ENCODE assay signal across 20 cellular contexts in genomic region chr15:101431748-101432147, GRCh38. TPM values are rescaled to one million over a fixed set of nuclear protein-coding genes. Genes with fewer than 3 reads are reported as not detected.
DNase-seq lines count a peak whose midpoint lies in the region; FAIRE-seq and TF ChIP-seq lines count a peak whose summit lies in the region.
"Had no signal": no experiment of that assay in that cellular context is flagged by ENCODE, and none has a peak within 500 bp of the region (broad histone marks: within the 10 kb centered on the region; RNA-seq: fewer than 3 reads in every experiment).

No MANE protein-coding gene starts in this region.

- H3K4me3 ChIP-seq in H1 (ENCODE audit: extremely low read depth in 1 of 4, insufficient read depth in 2 of 4, low read depth in 3 of 4, low read length in 4 of 4) (no peak overlapping the region), Peyer's patch (no peak overlapping the region)
- H3K4me3 ChIP-seq: BLaER1, GM23248 had no signal

- H3K79me2 ChIP-seq in H1 (ENCODE audit: control insufficient read depth in 1 of 2, insufficient read depth in 2 of 2, low read length in 2 of 2): no peaks in the 10 kb centered on the region

- H3K18ac ChIP-seq in H1 (ENCODE audit: extremely low read depth, low read length): no peak overlapping the region

- H3K23ac ChIP-seq in H1 (ENCODE audit: insufficient read length): no peak overlapping the region

- H4K5ac ChIP-seq in H1 (ENCODE audit: insufficient read length, low read depth, low read length): no peak overlapping the region

- H2BK120ac ChIP-seq in H1 (replicated peaks; ENCODE audit: low read depth, low read length): no peak overlapping the region

- TF ChIP-seq RAD21 in H1 (IDR thresholded peaks at IDR 0.05 in 1 of 2, conservative IDR thresholded peaks at IDR 0.05 in 1 of 2; ENCODE audit: low read depth in 2 of 2, low read length in 2 of 2): no peak

- TF ChIP-seq POLR2A in GM12891 (IDR thresholded peaks at IDR 0.05; ENCODE audit: low read depth, low read length) (no peak), H1 (IDR thresholded peaks at IDR 0.05; ENCODE audit: control extremely low read depth in 1 of 2, low read depth in 2 of 2, low read length in 2 of 2) (no peak), Peyer's patch (IDR thresholded peaks at IDR 0.05) (no peak)

- no peak overlapping the region for H3K27ac ChIP-seq in H1 (ENCODE audit: low read depth, low read length)
- H3K27ac ChIP-seq in Peyer's patch: no peak overlapping the region
- H3K27ac ChIP-seq: 22Rv1, BLaER1, C4-2B, GM23248 had no signal

- no peaks in the 10 kb centered on the region for H3K79me1 ChIP-seq in H1 (ENCODE audit: low read depth, low read length)

- H2BK5ac ChIP-seq in H1 (ENCODE audit: low read depth, low read length): no peak overlapping the region

- H3K14ac ChIP-seq in H1 (ENCODE audit: insufficient read length): no peak overlapping the region

- H4K91ac ChIP-seq in H1 (replicated peaks; ENCODE audit: insufficient read length, low read length): no peak overlapping the region

- H4K8ac ChIP-seq in H1 (ENCODE audit: extremely low read depth, insufficient read depth, low read length): no peak overlapping the region

- no peaks in the 10 kb centered on the region for H3K9me3 ChIP-seq in H1 (ENCODE audit: insufficient read depth in 2 of 2, low read depth in 1 of 2, low read length in 1 of 2)
- no peaks in the 10 kb centered on the region for H3K9me3 ChIP-seq in Peyer's patch
- H3K9me3 ChIP-seq: BLaER1, Caco-2 had no signal

- H3K56ac ChIP-seq in H1 (replicated peaks; ENCODE audit: insufficient read length, low read depth, low read length): no peak overlapping the region

- POLR2A ChIA-PET in H1 (lab: Charles Lee; ENCODE audit: partially characterized antibody): no interaction called here

- no peak for TF ChIP-seq EP300 in H1 (IDR thresholded peaks at IDR 0.05; ENCODE audit: borderline replicate concordance in 1 of 2, low read depth in 2 of 2, low read length in 2 of 2)

- DNase-seq in activated CD8-positive, alpha-beta memory T cell treated with anti-CD3 and anti-CD28 coated beads for 24 hours: peak; percentile 19
- no peak for DNase-seq in activated CD8-positive, alpha-beta memory T cell treated with anti-CD3 and anti-CD28 coated beads, Interleukin-2, amount 50 U/mL, for 48 hours
- DNase-seq in GM12891 (ENCODE audit: insufficient read length, low spot score) (no peak), H1 (ENCODE audit: low read depth in 1 of 2, low spot score in 2 of 2) (no peak), Peyer's patch (no peak), hepatic stellate cell (ENCODE audit: low spot score) (no peak)
- DNase-seq: Caco-2; CD4-positive, CD25-positive, alpha-beta regulatory T cell; DMS153; DND-41; GM23248; H9; HFFc6 had no signal

- no peak overlapping the region for H2BK20ac ChIP-seq in H1 (ENCODE audit: low read length)

- 88% methylated on average over 6 of the region's 6 CpGs; no CpG with 5 or more reads in 1 of the 2 experiments for WGBS in H1 (ENCODE audit: extremely low coverage in 1 of 2, insufficient coverage in 1 of 2, insufficient read length in 1 of 2, insufficient replicate concordance in 2 of 2, low coverage in 1 of 2, low lambda C conversion rate in 2 of 2, missing lambda C conversion rate in 1 of 2), 2 experiments

- H2AK5ac ChIP-seq in H1 (ENCODE audit: low read depth, low read length): no peak overlapping the region

- H3K4me1 ChIP-seq in H1 (replicated peaks in 1 of 4; ENCODE audit: control insufficient read depth in 3 of 4, insufficient read depth in 4 of 4, low read length in 3 of 4): peaks cover 0 to 8% (median 0%) of the 10 kb centered on the region in 4 experiments; a peak in 1 of 7 replicates
- H3K4me1 ChIP-seq in Peyer's patch: no peaks in the 10 kb centered on the region
- H3K4me1 ChIP-seq: Caco-2 had no signal

- H3K36me3 ChIP-seq in H1 (ENCODE audit: control insufficient read depth in 2 of 4, insufficient read depth in 4 of 4, low read length in 3 of 4) (no peaks in the 10 kb centered on the region), Peyer's patch (no peaks in the 10 kb centered on the region)

- no peak overlapping the region for H2BK12ac ChIP-seq in H1 (ENCODE audit: low read depth, low read length)

- TF ChIP-seq CTCF in H1 (IDR thresholded peaks at IDR 0.05; ENCODE audit: control extremely low read depth in 1 of 3, insufficient read depth in 1 of 3, low read depth in 1 of 3, low read length in 3 of 3) (no peak), Peyer's patch (IDR thresholded peaks at IDR 0.05) (no peak)

- H3K4me2 ChIP-seq in H1 (ENCODE audit: insufficient read depth in 1 of 2, low read depth in 2 of 2, low read length in 2 of 2): no peak overlapping the region
- H3K4me2 ChIP-seq: BLaER1 had no signal

- H3K27me3 ChIP-seq in H1 (replicated peaks in 1 of 4; ENCODE audit: control insufficient read depth in 3 of 4, extremely low read depth in 1 of 4, insufficient read depth in 3 of 4, low read length in 3 of 4) (peaks cover 6 to 17% (median 13%) of the 10 kb centered on the region in 4 experiments; a peak in 4 of 7 replicates), Peyer's patch (no peaks in the 10 kb centered on the region)
- H3K27me3 ChIP-seq: BLaER1 had no signal

- H4K20me1 ChIP-seq in H1 (replicated peaks in 1 of 2; ENCODE audit: control insufficient read depth in 1 of 2, insufficient read depth in 2 of 2, low read length in 2 of 2): peaks cover 0 to 2% of the 10 kb centered on the region in 2 experiments
- H4K20me1 ChIP-seq: BLaER1 had no signal

- H3K23me2 ChIP-seq in H1 (ENCODE audit: low read depth, low read length): no peaks in the 10 kb centered on the region

- CTCF ChIA-PET in H1 (lab: Charles Lee; ENCODE audit: partially characterized antibody): no interaction called here

- no peak overlapping the region for H3K4ac ChIP-seq in H1 (replicated peaks; ENCODE audit: insufficient read length, low read depth, low read length)

- no peak overlapping the region for H2AFZ ChIP-seq in H1 (ENCODE audit: low read length)
- H2AFZ ChIP-seq: GM23248 had no signal

- no peak overlapping the region for H3K9ac ChIP-seq in H1 (replicated peaks in 1 of 4; ENCODE audit: extremely low read depth in 1 of 4, low read depth in 3 of 4, low read length in 3 of 4)
- H3K9ac ChIP-seq: BLaER1, GM23248 had no signal

- no peak for FAIRE-seq in GM12891 (lab: Jason Lieb, UNC)
- no peak for FAIRE-seq in H1 (lab: Jason Lieb, UNC)
- FAIRE-seq: A204.1, G401.6, GM19239 had no signal

- no peak overlapping the region for H2BK15ac ChIP-seq in H1 (ENCODE audit: low read length)

TF ChIP-seq in GM12891, 5 proteins besides CTCF, POLR2A, EP300 and RAD21:
- TF ChIP-seq POU2F2 (IDR thresholded peaks at IDR 0.05; ENCODE audit: low read depth, low read length): no peak
- TF ChIP-seq SPI1 (IDR thresholded peaks at IDR 0.05; ENCODE audit: low read depth, low read length): peak; percentile 14; the same call in 1 of the 2 replicates
- TF ChIP-seq PAX5 (IDR thresholded peaks at IDR 0.05; ENCODE audit: insufficient read depth, low read length, severe bottlenecking): no peak
- no peak for TF ChIP-seq POLR2AphosphoS5 (IDR thresholded peaks at IDR 0.05; ENCODE audit: low read depth, low read length)
- TF ChIP-seq TAF1 (IDR thresholded peaks at IDR 0.05; ENCODE audit: low read depth, low read length): no peak

TF ChIP-seq in H1, 55 proteins besides CTCF, POLR2A, EP300 and RAD21:
- TF ChIP-seq RNF2 (IDR thresholded peaks at IDR 0.05; ENCODE audit: borderline replicate concordance, low read depth, low read length, missing control alignments, poor library complexity, severe bottlenecking) (no peak), KDM1A (IDR thresholded peaks at IDR 0.05; ENCODE audit: borderline replicate concordance, low read length) (peak; percentile 70; the same call in 1 of the 2 replicates), ATF3 (IDR thresholded peaks at IDR 0.05; ENCODE audit: insufficient read depth, low read depth, low read length) (no peak), JUN (IDR thresholded peaks at IDR 0.05; ENCODE audit: low read depth, low read length) (no peak)

RNA-seq across cellular contexts. Expression of gene PCSK6, which starts 57.8 kb away (rescaled TPM):
- polyA plus RNA-seq in GM12891 (2012; ENCODE audit: low read depth, missing spikeins): 1.4 TPM
- 3.3 and 4.0 TPM in 2 replicates for total RNA-seq in H1 (2021; fragmentation: NEBNext Ultra II Directional; extraction: Animal tissue kit (Norgen Biotek cat#: 25700))
- polyA plus RNA-seq in H1 (2011; rRNA removed): 1.9 and 2.4 TPM in 2 replicates
- 1.8 TPM for polyA plus RNA-seq in H1 (2011; cell fraction: cytosol; rRNA removed)
- 4.9 TPM for polyA plus RNA-seq in H1 (2011; cell fraction: nucleus; rRNA removed)
- 2.3 to 2.9 TPM (median 2.5 TPM) in 4 replicates for polyA plus RNA-seq in H1 (2012, experiment 1 of 2)
- polyA plus RNA-seq in H1 (2012, experiment 2 of 2): 1.00 TPM
- polyA plus RNA-seq in H1 (2013, experiment 1 of 2): 3.3 TPM
- 2.5 TPM for polyA plus RNA-seq in H1 (2013, experiment 2 of 2)
- 3.7 and 3.8 TPM in 2 replicates for polyA minus RNA-seq in H1 (2011; rRNA and poly(A)+ RNA removed)
- 8.7 TPM for polyA minus RNA-seq in H1 (2011; cell fraction: cytosol; rRNA and poly(A)+ RNA removed)
- polyA minus RNA-seq in H1 (2011; cell fraction: nucleus; rRNA and poly(A)+ RNA removed): 5.3 TPM
- 10 to 100 TPM; 10.6 to 98.2 (median 12.8) TPM for total RNA-seq in Peyer's patch
- total RNA-seq: GM23248, H4, HFFc6 had no signal
